Comparison of ENCODE assay signal across 23 cellular contexts in genomic region chr4:105440890-105441289, GRCh38.
"Had no signal": no experiment of that assay in that cellular context is flagged by ENCODE, and none has a peak within 500 bp of the region (broad histone marks: within the 10 kb centered on the region; RNA-seq: fewer than 3 reads in every experiment).

No MANE protein-coding gene starts in this region.

- H3K4me3 Mint-ChIP-seq: activated CD4-positive, alpha-beta T cell treated with anti-CD3 and anti-CD28 coated beads, Interleukin-2, amount 10 ng/mL, durations not matched to agents 7 days and 5 days; activated naive CD4-positive, alpha-beta T cell treated with anti-CD3 and anti-CD28 coated beads for 36 hours; activated naive CD8-positive, alpha-beta T cell treated with anti-CD3 and anti-CD28 coated beads, Interleukin-2, amount 50 U/mL, for 24 hours; activated T-cell treated with anti-CD3 and anti-CD28 coated beads, Interleukin-2, amount 50 U/mL, for 4 hours; central memory CD8-positive, alpha-beta T cell; naive thymus-derived CD4-positive, alpha-beta T cell; neural progenitor cell; stimulated activated naive CD8-positive, alpha-beta T cell treated with anti-CD3 and anti-CD28 coated beads, Interleukin-15, Interleukin-2, amounts not matched to agents 100 ng/mL and 50 ng/mL, for 24 hours had no signal

- H3K36me3 ChIP-seq: prostate gland had no signal

- H3K4me1 Mint-ChIP-seq: activated CD4-positive, alpha-beta T cell treated with anti-CD3 and anti-CD28 coated beads, Interleukin-2, amount 10 ng/mL, durations not matched to agents 7 days and 5 days; activated naive CD8-positive, alpha-beta T cell treated with anti-CD3 and anti-CD28 coated beads, Interleukin-2, amount 50 U/mL, for 24 hours; central memory CD8-positive, alpha-beta T cell; neural progenitor cell had no signal

- H3K4me1 ChIP-seq: neural progenitor cell, prostate gland, transverse colon, uterus had no signal

- H3K9me3 ChIP-seq: prostate gland, transverse colon, uterus had no signal

- ATAC-seq: activated CD4-positive, CD25-positive, alpha-beta regulatory T cell treated with anti-CD3 and anti-CD28 coated beads, Interleukin-2, amount 50 U/mL, for 24 hours; activated naive CD8-positive, alpha-beta T cell treated with anti-CD3 and anti-CD28 coated beads, Interleukin-2, amount 50 U/mL, for 24 hours; activated T-cell treated with anti-CD3 and anti-CD28 coated beads, Interleukin-2, amount 50 U/mL, for 4 hours; left cardiac atrium; naive thymus-derived CD4-positive, alpha-beta T cell; right cardiac atrium had no signal

- DNase-seq: activated CD4-positive, alpha-beta T cell treated with anti-CD3 and anti-CD28 coated beads, Interleukin-2, amount 10 ng/mL, durations not matched to agents 7 days and 5 days; activated CD8-positive, alpha-beta memory T cell treated with anti-CD3 and anti-CD28 coated beads, Interleukin-2, amount 50 U/mL, for 4 hours; activated naive CD4-positive, alpha-beta T cell treated with anti-CD3 and anti-CD28 coated beads for 36 hours; activated naive CD8-positive, alpha-beta T cell treated with anti-CD3 and anti-CD28 coated beads, Interleukin-2, amount 50 U/mL, for 24 hours; activated T-cell treated with anti-CD3 and anti-CD28 coated beads, Interleukin-2, amount 50 U/mL, for 4 hours; anterior cingulate cortex; brain microvascular endothelial cell; cortex of kidney; erythroblast; left cardiac atrium; mesenchymal stem cell; naive thymus-derived CD4-positive, alpha-beta T cell; right cardiac atrium; T1000; transverse colon; uterus had no signal

- H3K27ac Mint-ChIP-seq: activated CD4-positive, alpha-beta T cell treated with anti-CD3 and anti-CD28 coated beads, Interleukin-2, amount 10 ng/mL, durations not matched to agents 7 days and 5 days; activated naive CD4-positive, alpha-beta T cell treated with anti-CD3 and anti-CD28 coated beads for 36 hours; activated naive CD8-positive, alpha-beta T cell treated with anti-CD3 and anti-CD28 coated beads, Interleukin-2, amount 50 U/mL, for 24 hours; naive thymus-derived CD4-positive, alpha-beta T cell; neural progenitor cell; stimulated activated naive CD8-positive, alpha-beta T cell treated with anti-CD3 and anti-CD28 coated beads, Interleukin-15, Interleukin-2, amounts not matched to agents 100 ng/mL and 50 ng/mL, for 24 hours had no signal

- H3K27me3 Mint-ChIP-seq: activated CD4-positive, alpha-beta T cell treated with anti-CD3 and anti-CD28 coated beads, Interleukin-2, amount 10 ng/mL, durations not matched to agents 7 days and 5 days; activated naive CD8-positive, alpha-beta T cell treated with anti-CD3 and anti-CD28 coated beads, Interleukin-2, amount 50 U/mL, for 24 hours; central memory CD8-positive, alpha-beta T cell; naive thymus-derived CD4-positive, alpha-beta T cell; stimulated activated naive CD8-positive, alpha-beta T cell treated with anti-CD3 and anti-CD28 coated beads, Interleukin-15, Interleukin-2, amounts not matched to agents 100 ng/mL and 50 ng/mL, for 24 hours had no signal

- H3K4me3 ChIP-seq: hepatocyte, neural progenitor cell, prostate gland, skin epidermis, transverse colon, uterus had no signal

- H3K27me3 ChIP-seq: brain microvascular endothelial cell, hepatocyte, neural progenitor cell, transverse colon, uterus had no signal
